In genomic region chr4:157804986-157805385, GRCh38 we compare ENCODE assay signal across 10 cellular contexts.
A peak's percentile ranks its signal among the peaks of the same experiment; 100 is the strongest.
DNase-seq lines count a peak whose midpoint lies in the region; ATAC-seq and TF ChIP-seq lines count a peak whose summit lies in the region.
"Had no signal": no experiment of that assay in that cellular context is flagged by ENCODE, and none has a peak within 500 bp of the region (broad histone marks: within the 10 kb centered on the region; RNA-seq: fewer than 3 reads in every experiment).

No MANE protein-coding gene starts in this region.

- no peak overlapping the region for H3K4me3 ChIP-seq in AG04450 (ENCODE audit: low read depth, low read length)
- H3K4me3 ChIP-seq in body of pancreas = no peak overlapping the region

- POLR2A ChIA-PET in AG04450 (lab: Yijun Ruan, JAX) = no interaction called here

- TF ChIP-seq CTCF in AG04450 (IDR thresholded peaks at IDR 0.05; ENCODE audit: low read depth, low read length) = 0 out of 2 replicates have a peak, but pooled peaks have one; percentile 16
- peak in 6 of 7 experiments; percentile 22 to 53 (median 34) for TF ChIP-seq CTCF in body of pancreas (IDR thresholded peaks at IDR 0.05)
- TF ChIP-seq CTCF in natural killer cell (IDR thresholded peaks at IDR 0.05) = no peak

- H3K9me3 ChIP-seq in AG04450 (ENCODE audit: control insufficient read depth, insufficient read depth, low read length) (no peaks in the 10 kb centered on the region), body of pancreas (no peaks in the 10 kb centered on the region)

- ATAC-seq in body of pancreas = peak; percentile 66
- no peak for ATAC-seq in GM18873 (IDR thresholded peaks at IDR 0.05; ENCODE audit: low FRiP score, unreplicated experiment)
- ATAC-seq in GM19463 (IDR thresholded peaks at IDR 0.05; ENCODE audit: unreplicated experiment) = no peak
- ATAC-seq in natural killer cell = no peak

- peaks cover 11 to 20% of the 10 kb centered on the region in 2 donors for H3K9me3 Mint-ChIP-seq in natural killer cell

- CTCF ChIA-PET in AG04450 (lab: Charles Lee) = no interaction called here

- intact Hi-C loops in body of pancreas (cut with DNase I) = no loop called here
- intact Hi-C loops in natural killer cell (cut with micrococcal nuclease) = no loop called here

- H3K27me3 ChIP-seq in AG04450 (ENCODE audit: control insufficient read depth, insufficient read depth, low read length) (no peaks in the 10 kb centered on the region), body of pancreas (no peaks in the 10 kb centered on the region)

- peaks cover 15% of the 10 kb centered on the region for H3K4me1 ChIP-seq in body of pancreas

- DNase-seq in AG04450 (ENCODE audit: low read depth, low spot score) (no peak), M059J (ENCODE audit: low read depth) (peak; percentile 3), body of pancreas (no peak), kidney tubule cell (ENCODE audit: low spot score) (peak; percentile 2), NCI-H345 (lab: John Stamatoyannopoulos, UW) (no peak), natural killer cell (no peak)
- DNase-seq: CD4-positive, alpha-beta T cell; MM.1S had no signal

- H3K4me1 Mint-ChIP-seq in natural killer cell = no peaks in the 10 kb centered on the region

- no peak overlapping the region for H3K4me3 Mint-ChIP-seq in natural killer cell
- H3K4me3 Mint-ChIP-seq: CD4-positive, alpha-beta T cell had no signal

- H3K27me3 Mint-ChIP-seq in natural killer cell (ENCODE audit: low read depth in 2 of 2) = no peaks in the 10 kb centered on the region
- H3K27me3 Mint-ChIP-seq: CD4-positive, alpha-beta T cell had no signal

- H3K27ac ChIP-seq in AG04450 (ENCODE audit: low read depth, low read length) (no peak overlapping the region), body of pancreas (no peak overlapping the region)

- no peaks in the 10 kb centered on the region for H3K36me3 ChIP-seq in body of pancreas (replicated peaks in 1 of 2; ENCODE audit: insufficient read depth in 1 of 2, low read depth in 2 of 2)

- H3K36me3 Mint-ChIP-seq in natural killer cell = no peaks in the 10 kb centered on the region

- H3K27ac Mint-ChIP-seq in natural killer cell = no peak overlapping the region
- H3K27ac Mint-ChIP-seq: CD4-positive, alpha-beta T cell had no signal

- no peak for TF ChIP-seq POLR2A in body of pancreas (IDR thresholded peaks at IDR 0.05)

Comparison
In these comparisons a context has a peak if more than half of its experiments do, and no peak if none do; other contexts are left out.
1. DNase-seq: peak in M059J (single experiment) and kidney tubule cell (single experiment); none in AG04450 (single experiment), body of pancreas (0 of 4), NCI-H345 (single experiment) and natural killer cell (single experiment).